In the genomic region with DNA sequence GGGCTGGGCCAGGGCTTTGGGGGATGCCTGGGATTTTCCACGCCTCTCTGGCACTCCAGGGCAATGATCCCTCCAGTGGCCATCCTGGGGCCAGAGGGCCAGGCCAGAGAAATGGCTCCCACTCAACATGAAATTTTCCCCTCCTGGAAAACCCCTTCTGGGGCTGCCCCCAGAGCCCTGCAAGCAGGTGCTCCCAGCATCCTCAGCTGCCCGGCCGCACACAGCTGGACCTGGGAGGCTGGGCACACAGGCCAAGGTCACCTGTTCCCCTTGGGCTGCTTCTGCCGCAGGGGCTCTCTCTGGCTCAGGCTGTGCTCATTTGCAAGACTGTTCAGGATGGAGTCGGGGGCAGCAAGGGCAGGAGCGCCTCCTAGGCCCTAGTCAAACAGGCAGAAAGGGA, we compare ENCODE assay signal across 5 cellular contexts. TPM values are rescaled to one million over a fixed set of nuclear protein-coding genes. Genes with fewer than 3 reads are reported as not detected.
"Had no signal": no experiment of that assay in that cellular context is flagged by ENCODE, and none has a peak within 500 bp of the region (broad histone marks: within the 10 kb centered on the region; RNA-seq: fewer than 3 reads in every experiment).

No MANE protein-coding gene starts in this region.

RNA-seq across cellular contexts. Expression of a gene that starts 3.9 kb away (rescaled TPM):
- total RNA-seq: epithelial cell of proximal tubule, frontal cortex had no signal

RNA-seq across cellular contexts. Expression of a gene that starts 8.7 kb away (rescaled TPM):
- total RNA-seq: activated naive CD8-positive, alpha-beta T cell treated with anti-CD3 and anti-CD28 coated beads for 36 hours; cardiac muscle cell; frontal cortex; T-helper 17 cell had no signal
- polyA plus RNA-seq: cardiac muscle cell had no signal
